Comparison of ENCODE assay signal across 20 cellular contexts in genomic region chr13:113784645-113785024, GRCh38.
"Had no signal": no experiment of that assay in that cellular context is flagged by ENCODE, and none has a peak within 500 bp of the region (broad histone marks: within the 10 kb centered on the region; RNA-seq: fewer than 3 reads in every experiment).

No MANE protein-coding gene starts in this region.

- H3K4me3 Mint-ChIP-seq: activated CD4-positive, alpha-beta memory T cell treated with anti-CD3 and anti-CD28 coated beads for 36 hours; activated CD8-positive, alpha-beta memory T cell treated with anti-CD3 and anti-CD28 coated beads, Interleukin-2, amount 10 ng/mL, durations not matched to agents 7 days and 5 days; activated naive CD4-positive, alpha-beta T cell treated with anti-CD3 and anti-CD28 coated beads, Interleukin-2, amount 50 U/mL, for 24 hours; nephron had no signal

- H3K4me3 ChIP-seq: coronary artery, left ventricle myocardium inferior, right atrium auricular region, smooth muscle cell had no signal

- H3K9me3 ChIP-seq: left ventricle myocardium inferior, right atrium auricular region had no signal

- H3K36me3 Mint-ChIP-seq: activated CD4-positive, alpha-beta memory T cell treated with anti-CD3 and anti-CD28 coated beads for 36 hours; activated CD8-positive, alpha-beta memory T cell treated with anti-CD3 and anti-CD28 coated beads, Interleukin-2, amount 10 ng/mL, durations not matched to agents 7 days and 5 days; activated naive CD4-positive, alpha-beta T cell treated with anti-CD3 and anti-CD28 coated beads, Interleukin-2, amount 50 U/mL, for 24 hours had no signal

- H3K4me1 Mint-ChIP-seq: activated naive CD4-positive, alpha-beta T cell treated with anti-CD3 and anti-CD28 coated beads, Interleukin-2, amount 50 U/mL, for 24 hours; nephron; T-helper 17 cell had no signal

- H3K27ac ChIP-seq: coronary artery, foreskin keratinocyte, left ventricle myocardium inferior, right atrium auricular region, WERI-Rb-1 had no signal

- DNase-seq: activated CD8-positive, alpha-beta memory T cell treated with anti-CD3 and anti-CD28 coated beads, Interleukin-2, amount 10 ng/mL, durations not matched to agents 7 days and 5 days; activated T-cell treated with anti-CD3 and anti-CD28 coated beads, Interleukin-2, amount 50 U/mL, for 1 hour; central memory CD4-positive, alpha-beta T cell; glutamatergic neuron; hypothalamus; left ventricle myocardium inferior; mesendoderm; nucleus accumbens; T-helper 17 cell; trophoblast cell; WERI-Rb-1 had no signal

- H3K9me3 Mint-ChIP-seq: activated CD4-positive, alpha-beta memory T cell treated with anti-CD3 and anti-CD28 coated beads for 36 hours; activated naive CD4-positive, alpha-beta T cell treated with anti-CD3 and anti-CD28 coated beads, Interleukin-2, amount 50 U/mL, for 24 hours; activated T-helper 2 cell treated with anti-CD3 and anti-CD28 coated beads, Interferon-gamma antibody, Interleukin-2, Interleukin-4, amounts not matched to agents 10 μg/mL and 5 μg/mL and 100 μg/mL, durations not matched to agents 14 hours and 24 hours and 36 hours; nephron had no signal

- ATAC-seq: activated CD8-positive, alpha-beta memory T cell treated with anti-CD3 and anti-CD28 coated beads, Interleukin-2, amount 10 ng/mL, durations not matched to agents 7 days and 5 days; T-helper 17 cell had no signal

- H3K36me3 ChIP-seq: left ventricle myocardium inferior, right atrium auricular region, WERI-Rb-1 had no signal

- H3K27me3 ChIP-seq: right atrium auricular region had no signal

- H3K27ac Mint-ChIP-seq: activated CD4-positive, alpha-beta memory T cell treated with anti-CD3 and anti-CD28 coated beads for 36 hours; activated CD8-positive, alpha-beta memory T cell treated with anti-CD3 and anti-CD28 coated beads, Interleukin-2, amount 10 ng/mL, durations not matched to agents 7 days and 5 days; activated naive CD4-positive, alpha-beta T cell treated with anti-CD3 and anti-CD28 coated beads, Interleukin-2, amount 50 U/mL, for 24 hours; activated T-helper 2 cell treated with anti-CD3 and anti-CD28 coated beads, Interferon-gamma antibody, Interleukin-2, Interleukin-4, amounts not matched to agents 10 μg/mL and 5 μg/mL and 100 μg/mL, durations not matched to agents 14 hours and 24 hours and 36 hours; nephron; progenitor cell of endocrine pancreas; T-helper 17 cell had no signal

- H3K4me2 ChIP-seq: smooth muscle cell had no signal

- H3K4me1 ChIP-seq: left ventricle myocardium inferior, right atrium auricular region had no signal
